In the genomic region with DNA sequence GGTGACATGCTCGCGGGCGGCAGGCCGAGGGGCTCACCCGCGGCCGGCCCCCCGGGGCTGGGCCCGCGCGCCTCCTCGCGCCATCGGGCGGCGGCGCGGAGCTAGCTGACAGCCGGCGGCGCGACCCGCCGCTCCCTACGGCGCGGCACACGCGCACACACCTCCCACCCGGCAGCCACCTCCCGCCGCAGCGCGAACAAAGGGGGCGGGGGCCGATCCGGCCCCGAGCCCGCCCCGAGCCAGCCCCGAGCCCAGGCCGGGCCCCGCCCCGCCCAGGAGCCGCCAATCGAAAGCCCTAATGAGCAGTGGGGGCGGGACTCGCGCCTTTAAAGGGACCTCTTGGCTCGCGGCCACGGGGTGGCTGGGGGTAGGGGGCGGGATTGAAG, we compare ENCODE assay signal across 1 cellular context.
TF ChIP-seq lines count a peak whose summit lies in the region.

A gene with protein sequence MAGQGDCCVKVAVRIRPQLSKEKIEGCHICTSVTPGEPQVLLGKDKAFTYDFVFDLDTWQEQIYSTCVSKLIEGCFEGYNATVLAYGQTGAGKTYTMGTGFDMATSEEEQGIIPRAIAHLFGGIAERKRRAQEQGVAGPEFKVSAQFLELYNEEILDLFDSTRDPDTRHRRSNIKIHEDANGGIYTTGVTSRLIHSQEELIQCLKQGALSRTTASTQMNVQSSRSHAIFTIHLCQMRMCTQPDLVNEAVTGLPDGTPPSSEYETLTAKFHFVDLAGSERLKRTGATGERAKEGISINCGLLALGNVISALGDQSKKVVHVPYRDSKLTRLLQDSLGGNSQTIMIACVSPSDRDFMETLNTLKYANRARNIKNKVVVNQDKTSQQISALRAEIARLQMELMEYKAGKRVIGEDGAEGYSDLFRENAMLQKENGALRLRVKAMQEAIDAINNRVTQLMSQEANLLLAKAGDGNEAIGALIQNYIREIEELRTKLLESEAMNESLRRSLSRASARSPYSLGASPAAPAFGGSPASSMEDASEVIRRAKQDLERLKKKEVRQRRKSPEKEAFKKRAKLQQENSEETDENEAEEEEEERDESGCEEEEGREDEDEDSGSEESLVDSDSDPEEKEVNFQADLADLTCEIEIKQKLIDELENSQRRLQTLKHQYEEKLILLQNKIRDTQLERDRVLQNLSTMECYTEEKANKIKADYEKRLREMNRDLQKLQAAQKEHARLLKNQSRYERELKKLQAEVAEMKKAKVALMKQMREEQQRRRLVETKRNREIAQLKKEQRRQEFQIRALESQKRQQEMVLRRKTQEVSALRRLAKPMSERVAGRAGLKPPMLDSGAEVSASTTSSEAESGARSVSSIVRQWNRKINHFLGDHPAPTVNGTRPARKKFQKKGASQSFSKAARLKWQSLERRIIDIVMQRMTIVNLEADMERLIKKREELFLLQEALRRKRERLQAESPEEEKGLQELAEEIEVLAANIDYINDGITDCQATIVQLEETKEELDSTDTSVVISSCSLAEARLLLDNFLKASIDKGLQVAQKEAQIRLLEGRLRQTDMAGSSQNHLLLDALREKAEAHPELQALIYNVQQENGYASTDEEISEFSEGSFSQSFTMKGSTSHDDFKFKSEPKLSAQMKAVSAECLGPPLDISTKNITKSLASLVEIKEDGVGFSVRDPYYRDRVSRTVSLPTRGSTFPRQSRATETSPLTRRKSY (N-terminal part only) (minus strand): TSS at position 198 of the 386 bp plus-strand sequence. CDS start 331 bp downstream, outside the sequence.

TF ChIP-seq in endothelial cell of umbilical vein, 7 proteins besides CTCF, POLR2A, EP300 and RAD21 (continued from another document):
- no peak for TF ChIP-seq EZH2 (IDR thresholded peaks at IDR 0.05; ENCODE audit: borderline replicate concordance, low read depth, low read length, severe bottlenecking)
- TF ChIP-seq, protein P1, sequence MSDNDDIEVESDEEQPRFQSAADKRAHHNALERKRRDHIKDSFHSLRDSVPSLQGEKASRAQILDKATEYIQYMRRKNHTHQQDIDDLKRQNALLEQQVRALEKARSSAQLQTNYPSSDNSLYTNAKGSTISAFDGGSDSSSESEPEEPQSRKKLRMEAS (IDR thresholded peaks at IDR 0.05; ENCODE audit: insufficient read depth, insufficient read length), result no peak
- TF ChIP-seq POLR2AphosphoS5 (IDR thresholded peaks at IDR 0.05; ENCODE audit: insufficient read depth, low read depth, low read length), result no peak
